Comparison of ENCODE assay signal across 8 cellular contexts in genomic region chr2:64525323-64525625, GRCh38. TPM values are rescaled to one million over a fixed set of nuclear protein-coding genes. Genes with fewer than 3 reads are reported as not detected.
DNase-seq lines count a peak whose midpoint lies in the region; ATAC-seq and TF ChIP-seq lines count a peak whose summit lies in the region.

No MANE protein-coding gene starts in this region.

- H3K36me3 Mint-ChIP-seq in chondrocyte (ENCODE audit: low read depth), result no peaks in the 10 kb centered on the region

- H3K4me3 ChIP-seq in BE2C (ENCODE audit: low read depth, low read length), result peak overlapping the region; percentile 77
- peak overlapping the region; percentile 97 to 98 for H3K4me3 ChIP-seq in mucosa of rectum (ENCODE audit: low read length in 2 of 2)
- peak overlapping the region; percentile 68 to 99 (median 98) for H3K4me3 ChIP-seq in tibial nerve

- H3K27me3 ChIP-seq in BE2C, result no peaks in the 10 kb centered on the region
- no peaks in the 10 kb centered on the region for H3K27me3 ChIP-seq in mucosa of rectum (ENCODE audit: control insufficient read depth in 2 of 2, insufficient read depth in 2 of 2, low read length in 2 of 2)
- no peaks in the 10 kb centered on the region for H3K27me3 ChIP-seq in tibial nerve

- TF ChIP-seq EP300 in tibial nerve (IDR thresholded peaks at IDR 0.05), result no peak

- TF ChIP-seq POLR2A in tibial nerve (IDR thresholded peaks at IDR 0.05), result no peak

- H3K27ac Mint-ChIP-seq in chondrocyte (ENCODE audit: unreplicated experiment), result peak overlapping the region; percentile 98

- H3K27ac ChIP-seq in mucosa of rectum (ENCODE audit: low read depth in 2 of 2, low read length in 2 of 2) (peak overlapping the region; percentile 97 to 98), tibial nerve (peak overlapping the region; percentile 86 to 99 (median 99))

- H3K27me3 Mint-ChIP-seq in chondrocyte (ENCODE audit: low read depth), result no peaks in the 10 kb centered on the region

- H3K4me1 ChIP-seq in BE2C (no peaks in the 10 kb centered on the region), mucosa of rectum (ENCODE audit: control insufficient read depth in 2 of 2, insufficient read depth in 2 of 2, low read length in 2 of 2) (peaks cover 10 to 23% of the 10 kb centered on the region in 2 donors), tibial nerve (peaks cover 0 to 40% (median 3%) of the 10 kb centered on the region in 4 donors)

- DNase-seq in BE2C, result no peak
- peak; percentile 30 for DNase-seq in RPMI8226
- DNase-seq in chondrocyte (ENCODE audit: low spot score), result no peak
- DNase-seq in tibial nerve (ENCODE audit: low spot score in 2 of 2), result no peak
- DNase-seq in NCI-H345 treated with DMSO at 0.1 percent for 48 hours (lab: John Stamatoyannopoulos, UW; ENCODE audit: unreplicated experiment), result no peak
- DNase-seq in omental fat pad (ENCODE audit: low spot score), result no peak

- H3K9ac ChIP-seq in mucosa of rectum (ENCODE audit: low read depth in 1 of 2, low read length in 2 of 2), result peak overlapping the region; percentile 92 to 96

- H3K9me3 ChIP-seq in BE2C (no peaks in the 10 kb centered on the region), mucosa of rectum (ENCODE audit: control insufficient read depth in 2 of 2, low read length in 2 of 2) (no peaks in the 10 kb centered on the region), tibial nerve (no peaks in the 10 kb centered on the region)

- no peaks in the 10 kb centered on the region for H3K36me3 ChIP-seq in BE2C
- no peaks in the 10 kb centered on the region for H3K36me3 ChIP-seq in mucosa of rectum (ENCODE audit: control insufficient read depth in 2 of 2, insufficient read depth in 2 of 2, low read length in 2 of 2)
- H3K36me3 ChIP-seq in tibial nerve, result peaks cover 0 to 4% (median 0%) of the 10 kb centered on the region in 3 donors

- peak overlapping the region; percentile 95 for H3K4me3 Mint-ChIP-seq in chondrocyte (ENCODE audit: unreplicated experiment)

- 3 to 4% methylated on average over 4 of the region's 4 CpGs for whole genome bisulfite sequencing in tibial nerve, 2 donors

- no peak for TF ChIP-seq CTCF in BE2C (IDR thresholded peaks at IDR 0.05; ENCODE audit: low read depth, low read length)
- TF ChIP-seq CTCF in chondrocyte (IDR thresholded peaks at IDR 0.05), result no peak
- TF ChIP-seq CTCF in tibial nerve (IDR thresholded peaks at IDR 0.05), result no peak
- TF ChIP-seq CTCF in omental fat pad (IDR thresholded peaks at IDR 0.05), result no peak

- peaks cover 27% of the 10 kb centered on the region for H3K4me1 Mint-ChIP-seq in chondrocyte (ENCODE audit: low read depth)

- ATAC-seq in GM21529 (IDR thresholded peaks at IDR 0.05; ENCODE audit: unreplicated experiment) (peak; percentile 28), omental fat pad (ENCODE audit: low FRiP score) (no peak)

- H3K9me3 Mint-ChIP-seq in chondrocyte (ENCODE audit: low read depth), result no peaks in the 10 kb centered on the region

RNA-seq across cellular contexts. Expression of gene AFTPH, which starts 1.1 kb away (rescaled TPM):
- polyA plus RNA-seq in BE2C (2012; ENCODE audit: insufficient read depth, insufficient read length, low read depth), result 13.8 TPM
- 14.0 to 17.3 TPM (median 17.0 TPM) in 3 replicates for total RNA-seq in chondrocyte
- 10 to 100 TPM; 27.7 to 50.3 (median 38.1) TPM for total RNA-seq in tibial nerve
- total RNA-seq in omental fat pad, result 10 to 100 TPM; 23.0 to 35.5 (median 27.7) TPM
